11 cellular contexts compared by ENCODE assay signal in the genomic region with DNA sequence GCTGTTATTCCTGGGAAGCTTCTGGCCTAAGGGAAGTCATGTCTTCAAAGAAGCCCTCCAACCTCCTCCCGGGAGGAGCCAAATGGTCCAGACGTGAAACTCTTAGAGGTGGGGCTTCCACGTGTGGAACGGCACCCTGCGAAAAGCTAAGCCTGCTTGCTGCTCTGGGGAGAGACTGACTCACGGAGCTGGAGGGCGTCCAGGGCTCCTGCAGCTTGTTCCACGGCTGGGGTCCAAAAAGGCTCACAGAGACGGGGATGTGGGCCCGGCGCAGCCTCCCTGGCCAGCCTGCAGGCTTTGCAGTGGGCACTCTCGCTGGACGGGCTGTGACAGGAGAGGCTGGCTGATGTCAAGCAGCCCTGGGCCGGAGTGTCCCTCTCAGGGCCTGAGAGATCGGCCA.
DNase-seq lines count a peak whose midpoint lies in the region; ATAC-seq, FAIRE-seq and TF ChIP-seq lines count a peak whose summit lies in the region.
"Had no signal": no experiment of that assay in that cellular context is flagged by ENCODE, and none has a peak within 500 bp of the region (broad histone marks: within the 10 kb centered on the region; RNA-seq: fewer than 3 reads in every experiment).

No MANE protein-coding gene starts in this region.

- DNase-seq in HCEC 1CT: peak; percentile 74
- peak; percentile 85 for DNase-seq in kidney
- no peak for DNase-seq in central memory CD4-positive, alpha-beta T cell
- no peak for DNase-seq in prostate gland (ENCODE audit: low spot score)
- DNase-seq in effector memory CD4-positive, alpha-beta T cell: no peak
- DNase-seq: NCI-H510A; stimulated activated naive B cell treated with anti-CD40 and anti-IgM and Interleukin-4, amounts not matched to agents 10 μg/mL and 1 μg/mL and 100 μg/mL, for 72 hours had no signal

- H3K36me3 ChIP-seq in kidney (ENCODE audit: control insufficient read depth in 1 of 2, insufficient read depth in 2 of 2, low read length in 2 of 2): peaks cover 0 to 4% of the 10 kb centered on the region in 2 donors
- H3K36me3 ChIP-seq in skeletal muscle tissue (ENCODE audit: control insufficient read depth in 3 of 3, insufficient read depth in 3 of 3, low read length in 3 of 3): peaks cover 0 to 5% (median under 1%) of the 10 kb centered on the region in 3 donors
- H3K36me3 ChIP-seq in prostate gland: no peaks in the 10 kb centered on the region
- no peaks in the 10 kb centered on the region for H3K36me3 ChIP-seq in effector memory CD4-positive, alpha-beta T cell (ENCODE audit: control insufficient read depth, insufficient read depth, low read length)

- WGBS in prostate gland: 21% methylated on average over 15 of the region's 15 CpGs

- FAIRE-seq in kidney (lab: Jason Lieb, UNC): no peak

- H3K4me1 ChIP-seq in kidney (ENCODE audit: control insufficient read depth in 1 of 2, insufficient read depth in 1 of 2, low read depth in 1 of 2, low read length in 2 of 2) (peaks cover 0 to 2% of the 10 kb centered on the region in 2 donors), skeletal muscle tissue (ENCODE audit: control insufficient read depth in 3 of 3, insufficient read depth in 3 of 3, low read length in 3 of 3) (peaks cover 11 to 13% (median 13%) of the 10 kb centered on the region in 3 donors), prostate gland (replicated peaks) (no peaks in the 10 kb centered on the region)
- no peaks in the 10 kb centered on the region for H3K4me1 ChIP-seq in effector memory CD4-positive, alpha-beta T cell (ENCODE audit: control insufficient read depth, insufficient read depth, low read length, poor library complexity, severe bottlenecking)

- H3K9me3 ChIP-seq in kidney (ENCODE audit: control insufficient read depth in 1 of 2, low read length in 2 of 2): no peaks in the 10 kb centered on the region
- no peaks in the 10 kb centered on the region for H3K9me3 ChIP-seq in skeletal muscle tissue (ENCODE audit: control insufficient read depth in 3 of 3, low read length in 3 of 3)
- H3K9me3 ChIP-seq in prostate gland: no peaks in the 10 kb centered on the region
- H3K9me3 ChIP-seq in effector memory CD4-positive, alpha-beta T cell (ENCODE audit: control insufficient read depth, low read length): no peaks in the 10 kb centered on the region

- TF ChIP-seq CTCF in kidney (IDR thresholded peaks at IDR 0.05; ENCODE audit: borderline replicate concordance, extremely low read depth, insufficient read depth): no peak
- TF ChIP-seq CTCF in prostate gland (IDR thresholded peaks at IDR 0.05): no peak

- H3K4me3 ChIP-seq in kidney (ENCODE audit: low read length in 2 of 2) (no peak overlapping the region), skeletal muscle tissue (ENCODE audit: low read length in 3 of 3) (peak overlapping the region in 1 of 3 donors; percentile 57), prostate gland (no peak overlapping the region)
- H3K4me3 ChIP-seq in effector memory CD4-positive, alpha-beta T cell (ENCODE audit: insufficient read depth, low read depth, low read length, poor library complexity, severe bottlenecking): no peak overlapping the region

- no peak for ATAC-seq in HG03025 (IDR thresholded peaks at IDR 0.05; ENCODE audit: low FRiP score, unreplicated experiment)
- ATAC-seq: stimulated activated naive B cell treated with anti-CD40 and anti-IgM and Interleukin-4, amounts not matched to agents 10 μg/mL and 1 μg/mL and 100 μg/mL, for 72 hours had no signal

- H3K27me3 ChIP-seq in skeletal muscle tissue (ENCODE audit: control insufficient read depth in 3 of 3, insufficient read depth in 3 of 3, low read length in 3 of 3) (no peaks in the 10 kb centered on the region), prostate gland (replicated peaks; ENCODE audit: insufficient read depth) (no peaks in the 10 kb centered on the region)
- H3K27me3 ChIP-seq in effector memory CD4-positive, alpha-beta T cell (replicated peaks; ENCODE audit: control insufficient read depth, insufficient read depth, low read length, poor library complexity, severe bottlenecking): no peaks in the 10 kb centered on the region

- TF ChIP-seq POLR2A in prostate gland (IDR thresholded peaks at IDR 0.05): no peak

- H3K9ac ChIP-seq in kidney (ENCODE audit: low read length in 2 of 2) (no peak overlapping the region), skeletal muscle tissue (ENCODE audit: low read depth in 1 of 3, low read length in 3 of 3) (peak overlapping the region in 2 of 3 donors; percentile 17 to 52)

- intact Hi-C loops in kidney (cut with DNase I): no loop called here
- intact Hi-C loops in prostate gland (cut with DNase I): no loop called here

- H3K27ac ChIP-seq in cingulate gyrus (ENCODE audit: low read depth, low read length) (peak overlapping the region; percentile 86), kidney (ENCODE audit: low read depth in 2 of 2, low read length in 2 of 2) (no peak overlapping the region), skeletal muscle tissue (ENCODE audit: low read depth, low read length) (no peak overlapping the region), prostate gland (peak overlapping the region in 1 of 2 donors; percentile 35)
- no peak overlapping the region for H3K27ac ChIP-seq in effector memory CD4-positive, alpha-beta T cell (ENCODE audit: insufficient read depth, low read length, poor library complexity, severe bottlenecking)
- H3K27ac ChIP-seq: VCaP had no signal

Comparison
In these comparisons a context has a peak if more than half of its experiments do, and no peak if none do; other contexts are left out.
1. DNase-seq: peak in HCEC 1CT (single experiment) and kidney (single experiment); none in central memory CD4-positive, alpha-beta T cell (single experiment), prostate gland (single experiment) and effector memory CD4-positive, alpha-beta T cell (0 of 3).
2. H3K9ac ChIP-seq: peak in skeletal muscle tissue (2 of 3); none in kidney (0 of 2).